In the genomic region with DNA sequence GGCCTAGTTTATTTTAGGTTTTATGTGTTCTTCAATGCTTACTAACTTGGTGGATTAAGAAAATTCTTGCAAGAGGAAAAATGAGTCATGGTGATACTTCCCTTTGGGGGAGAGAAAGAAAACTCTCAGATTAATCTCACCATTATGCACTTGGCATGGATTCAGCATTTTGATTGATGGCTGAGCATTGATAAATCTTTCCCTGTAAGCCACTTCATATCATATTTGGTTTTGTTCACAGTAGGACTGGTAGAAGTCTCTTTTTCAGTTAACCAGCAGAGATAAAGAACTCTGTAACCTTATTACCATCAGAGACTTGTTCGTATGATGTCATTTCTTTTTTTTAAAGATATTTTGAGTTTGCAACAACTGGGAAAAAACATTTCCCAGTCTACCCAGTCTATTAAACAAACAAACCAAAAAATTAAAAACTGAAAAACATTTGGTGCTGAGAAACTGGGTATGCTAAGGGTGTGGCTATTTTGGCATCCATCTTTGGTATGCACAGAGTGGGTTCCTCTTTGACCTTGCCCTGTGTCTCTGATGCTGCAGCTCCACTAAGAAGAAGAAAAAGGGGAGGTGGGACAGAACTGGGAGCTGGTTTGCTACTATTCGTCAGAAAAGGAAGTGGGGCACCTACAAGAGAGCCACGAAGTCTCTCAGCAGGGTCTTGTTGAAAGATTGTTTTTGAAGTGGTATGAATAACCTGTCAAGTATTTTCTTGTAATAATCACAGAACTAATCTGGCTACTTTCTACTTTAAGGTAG, we compare ENCODE assay signal across 8 cellular contexts. TPM values are rescaled to one million over a fixed set of nuclear protein-coding genes. Genes with fewer than 3 reads are reported as not detected.
A peak's percentile ranks its signal among the peaks of the same experiment; 100 is the strongest.
DNase-seq lines count a peak whose midpoint lies in the region; TF ChIP-seq lines count a peak whose summit lies in the region.

No MANE protein-coding gene starts in this region.

- H3K27me3 ChIP-seq in hepatocyte (no peaks in the 10 kb centered on the region), vagina (no peaks in the 10 kb centered on the region)

- no peaks in the 10 kb centered on the region for H3K36me3 ChIP-seq in hepatocyte (replicated peaks; ENCODE audit: insufficient read depth, low read depth)
- no peaks in the 10 kb centered on the region for H3K36me3 ChIP-seq in vagina

- peak overlapping the region; percentile 88 for H3K27ac ChIP-seq in hepatocyte
- H3K27ac ChIP-seq in vagina, result peak overlapping the region; percentile 65

- no peak for TF ChIP-seq CTCF in hepatocyte (IDR thresholded peaks at IDR 0.05; ENCODE audit: poor library complexity)
- TF ChIP-seq CTCF in vagina (IDR thresholded peaks at IDR 0.05), result no peak

- no peak for DNase-seq in activated naive CD4-positive, alpha-beta T cell treated with anti-CD3 and anti-CD28 coated beads, Interleukin-2, amount 50 U/mL, for 16 hours
- no peak for DNase-seq in hepatocyte (ENCODE audit: low spot score)
- DNase-seq in vagina (ENCODE audit: extremely low spot score in 2 of 2), result no peak
- DNase-seq in NCI-H2081 treated with DMSO at 0.1 percent for 48 hours (lab: John Stamatoyannopoulos, UW), result no peak
- DNase-seq in activated CD4-positive, CD25-positive, alpha-beta regulatory T cell treated with anti-CD3 and anti-CD28 coated beads, Interleukin-2, amount 50 U/mL, for 72 hours, result no peak
- DNase-seq in stimulated activated CD4-positive, alpha-beta T cell treated with anti-CD3 and anti-CD28 coated beads, Interleukin-2, amount 100 ng/mL, for 48 hours, result no peak

- no peak overlapping the region for H2AFZ ChIP-seq in hepatocyte

- H3K4me2 ChIP-seq in hepatocyte, result no peak overlapping the region

- H3K4me3 ChIP-seq in hepatocyte (no peak overlapping the region), vagina (no peak overlapping the region)

- H3K9me3 ChIP-seq in hepatocyte (ENCODE audit: low read depth) (no peaks in the 10 kb centered on the region), vagina (no peaks in the 10 kb centered on the region)

- H3K4me1 ChIP-seq in hepatocyte (ENCODE audit: insufficient read depth) (peaks cover 42% of the 10 kb centered on the region), vagina (peaks cover 92% of the 10 kb centered on the region)

- no peak for TF ChIP-seq POLR2A in vagina (IDR thresholded peaks at IDR 0.05)

- no peaks in the 10 kb centered on the region for H3K9me2 ChIP-seq in hepatocyte (replicated peaks; ENCODE audit: insufficient read depth)

- peaks cover 95% of the 10 kb centered on the region for H3K79me2 ChIP-seq in hepatocyte

- 68% methylated on average over 3 of the region's 3 CpGs for WGBS in hepatocyte (ENCODE audit: low lambda C conversion rate, missing lambda C conversion rate)

- H3K27ac Mint-ChIP-seq in activated naive CD4-positive, alpha-beta T cell treated with anti-CD3 and anti-CD28 coated beads, Interleukin-2, amount 50 U/mL, for 24 hours, result peak overlapping the region; percentile 74
- H3K27ac Mint-ChIP-seq in activated naive CD8-positive, alpha-beta T cell, result peak overlapping the region; percentile 67

- H4K20me1 ChIP-seq in hepatocyte (ENCODE audit: insufficient read depth, poor library complexity, severe bottlenecking), result peaks cover 8% of the 10 kb centered on the region

- peaks cover 6% of the 10 kb centered on the region for H3K36me3 Mint-ChIP-seq in activated naive CD4-positive, alpha-beta T cell treated with anti-CD3 and anti-CD28 coated beads, Interleukin-2, amount 50 U/mL, for 24 hours
- peaks cover 5% of the 10 kb centered on the region for H3K36me3 Mint-ChIP-seq in activated naive CD8-positive, alpha-beta T cell

- intact Hi-C loops in vagina (cut with DNase I), result no loop called here

- H3K4me1 Mint-ChIP-seq in activated naive CD4-positive, alpha-beta T cell treated with anti-CD3 and anti-CD28 coated beads, Interleukin-2, amount 50 U/mL, for 24 hours, result peaks cover 87% of the 10 kb centered on the region
- peaks cover 83% of the 10 kb centered on the region for H3K4me1 Mint-ChIP-seq in activated naive CD8-positive, alpha-beta T cell (ENCODE audit: low read depth)

- no peaks in the 10 kb centered on the region for H3K9me3 Mint-ChIP-seq in activated naive CD4-positive, alpha-beta T cell treated with anti-CD3 and anti-CD28 coated beads, Interleukin-2, amount 50 U/mL, for 24 hours
- H3K9me3 Mint-ChIP-seq in activated naive CD8-positive, alpha-beta T cell (ENCODE audit: low read depth), result no peaks in the 10 kb centered on the region

- H3K4me3 Mint-ChIP-seq in activated naive CD4-positive, alpha-beta T cell treated with anti-CD3 and anti-CD28 coated beads, Interleukin-2, amount 50 U/mL, for 24 hours, result peak overlapping the region; percentile 26
- H3K4me3 Mint-ChIP-seq in activated naive CD8-positive, alpha-beta T cell, result peak overlapping the region; percentile 50

- H3K27me3 Mint-ChIP-seq in activated naive CD4-positive, alpha-beta T cell treated with anti-CD3 and anti-CD28 coated beads, Interleukin-2, amount 50 U/mL, for 24 hours, result no peaks in the 10 kb centered on the region
- H3K27me3 Mint-ChIP-seq in activated naive CD8-positive, alpha-beta T cell, result no peaks in the 10 kb centered on the region

RNA-seq across cellular contexts. Expression of a gene that starts 17.2 kb away (rescaled TPM):
- total RNA-seq in hepatocyte, result 32.5 and 38.3 TPM in 2 replicates
- 26.3 and 27.2 TPM in 2 replicates for polyA plus RNA-seq in hepatocyte
- total RNA-seq in vagina, result 28.5 TPM
